ENCODE assay signal across 8 cellular contexts in genomic region chr5:156815988-156816599, GRCh38. TPM values are rescaled to one million over a fixed set of nuclear protein-coding genes. Genes with fewer than 3 reads are reported as not detected.
DNase-seq lines count a peak whose midpoint lies in the region; ATAC-seq and TF ChIP-seq lines count a peak whose summit lies in the region.

No MANE protein-coding gene starts in this region.

- H3K27ac ChIP-seq in Peyer's patch, result no peak overlapping the region
- H3K27ac ChIP-seq in esophagus squamous epithelium, result no peak overlapping the region
- no peak overlapping the region for H3K27ac ChIP-seq in gastrocnemius medialis

- peak; percentile 90 for ATAC-seq in HG02852 (IDR thresholded peaks at IDR 0.05; ENCODE audit: unreplicated experiment)
- ATAC-seq in gastrocnemius medialis, result peak in 1 of 2 donors; percentile 60
- no peak for ATAC-seq in GM19467 (IDR thresholded peaks at IDR 0.05; ENCODE audit: unreplicated experiment)

- H3K4me3 ChIP-seq in GM12875 (ENCODE audit: low read depth, low read length), result no peak overlapping the region
- H3K4me3 ChIP-seq in Peyer's patch, result no peak overlapping the region
- no peak overlapping the region for H3K4me3 ChIP-seq in esophagus squamous epithelium
- no peak overlapping the region for H3K4me3 ChIP-seq in gastrocnemius medialis

- 59 to 64% methylated on average over 6 of the region's 6 CpGs for WGBS in esophagus squamous epithelium, 2 donors

- intact Hi-C loops in esophagus squamous epithelium (cut with DNase I), result loop anchor here (5.0 kb wide), 1 partner anchor 874 kb away; no protein-coding TSS in a partner anchor
- intact Hi-C loops in gastrocnemius medialis (cut with DNase I; ENCODE audit: low total_unique reads), result no loop called here

- DNase-seq in AML-193 (lab: John Stamatoyannopoulos, UW) (peak; percentile 7 to 24), Peyer's patch (no peak), esophagus squamous epithelium (lab: John Stamatoyannopoulos, UW) (no peak), gastrocnemius medialis (no peak), midbrain (lab: John Stamatoyannopoulos, UW) (no peak)

- H3K27me3 ChIP-seq in Peyer's patch (no peaks in the 10 kb centered on the region), esophagus squamous epithelium (no peaks in the 10 kb centered on the region), gastrocnemius medialis (no peaks in the 10 kb centered on the region)

- TF ChIP-seq CTCF in GM12875 (IDR thresholded peaks at IDR 0.05; ENCODE audit: borderline replicate concordance, insufficient read depth, low read depth, low read length), result peak; percentile 38; the same call in 1 of the 2 replicates
- TF ChIP-seq CTCF in Peyer's patch (IDR thresholded peaks at IDR 0.05), result peak in 4 of 6 experiments; percentile 32 to 47 (median 41)
- peak in 4 of 6 experiments; percentile 8 to 28 (median 14) for TF ChIP-seq CTCF in esophagus squamous epithelium (IDR thresholded peaks at IDR 0.05)
- TF ChIP-seq CTCF in gastrocnemius medialis (IDR thresholded peaks at IDR 0.05 in 4 of 5, conservative IDR thresholded peaks at IDR 0.05 in 1 of 5), result peak in 4 of 5 experiments; percentile 24 to 55 (median 36)

- H3K9me3 ChIP-seq in Peyer's patch (no peaks in the 10 kb centered on the region), esophagus squamous epithelium (no peaks in the 10 kb centered on the region), gastrocnemius medialis (no peaks in the 10 kb centered on the region)

- in situ Hi-C loops in gastrocnemius medialis (cut with MboI; ENCODE audit: low sequenced_read_pairs in 4 of 4), result loop anchor here in 2 of 4 donors (5.0 to 25.0 kb wide), 2 partner anchors 504 to 874 kb away; no protein-coding TSS in a partner anchor

- H3K4me1 ChIP-seq in Peyer's patch (no peaks in the 10 kb centered on the region), esophagus squamous epithelium (no peaks in the 10 kb centered on the region), gastrocnemius medialis (no peaks in the 10 kb centered on the region)

- H3K36me3 ChIP-seq in Peyer's patch, result no peaks in the 10 kb centered on the region
- H3K36me3 ChIP-seq in esophagus squamous epithelium, result no peaks in the 10 kb centered on the region
- H3K36me3 ChIP-seq in gastrocnemius medialis, result no peaks in the 10 kb centered on the region

- TF ChIP-seq POLR2A in Peyer's patch (IDR thresholded peaks at IDR 0.05), result no peak
- TF ChIP-seq POLR2A in esophagus squamous epithelium (IDR thresholded peaks at IDR 0.05), result no peak
- TF ChIP-seq POLR2A in gastrocnemius medialis (IDR thresholded peaks at IDR 0.05), result no peak

RNA-seq across cellular contexts. Expression of gene PPP1R2B, which starts 34.0 kb away (rescaled TPM):
- total RNA-seq in Peyer's patch (not detected), esophagus squamous epithelium (under 1 TPM in 1 of 4 donors, not detected in 3; 0.12 TPM), gastrocnemius medialis (under 1 TPM in 2 of 4 donors, not detected in 2; 0.11 to 0.15 TPM)

Comparison
In these comparisons a context has a peak if more than half of its experiments do, and no peak if none do; other contexts are left out.
1. DNase-seq: peak in AML-193 (2 of 2); none in Peyer's patch (0 of 3), esophagus squamous epithelium (single experiment), gastrocnemius medialis (0 of 2) and midbrain (single experiment).
2. Peak in every context shown above with its lines, with median percentiles within 50 percentile points of each other: CTCF ChIP-seq.